In genomic region chr1:236063919-236064673, GRCh38 we compare ENCODE assay signal across 8 cellular contexts. TPM values are rescaled to one million over a fixed set of nuclear protein-coding genes. Genes with fewer than 3 reads are reported as not detected.
DNase-seq lines count a peak whose midpoint lies in the region; ATAC-seq and TF ChIP-seq lines count a peak whose summit lies in the region.

No MANE protein-coding gene starts in this region.

- TF ChIP-seq CTCF in AG04450 (IDR thresholded peaks at IDR 0.05; ENCODE audit: low read depth, low read length) = no peak
- no peak for TF ChIP-seq CTCF in coronary artery (IDR thresholded peaks at IDR 0.05)

- CTCF ChIA-PET in AG04450 (lab: Charles Lee) = interaction anchor here (1.0 to 1.5 kb wide), 3 partner anchors 11 to 92 kb away, joined by 3 to 8 read pairs (median 4); no protein-coding TSS in a partner anchor

- DNase-seq in AG04450 (ENCODE audit: low read depth, low spot score) (no peak), RPMI7951 (ENCODE audit: low read depth) (peak; percentile 76), coronary artery (ENCODE audit: low spot score) (peak; percentile 88), left kidney (ENCODE audit: low read depth, low spot score) (peak; percentile 85)
- DNase-seq in stimulated activated naive CD8-positive, alpha-beta T cell treated with anti-CD3 and anti-CD28 coated beads, Interleukin-15, Interleukin-2, amounts not matched to agents 100 U/mL and 50 U/mL, for 24 hours = peak; percentile 16

- ATAC-seq in stimulated activated naive CD8-positive, alpha-beta T cell treated with anti-CD3 and anti-CD28 coated beads, Interleukin-15, Interleukin-2, amounts not matched to agents 100 U/mL and 50 U/mL, for 24 hours = no peak
- ATAC-seq in HG02885 (IDR thresholded peaks at IDR 0.05; ENCODE audit: poor library complexity, unreplicated experiment) = no peak
- ATAC-seq in GM19455 (IDR thresholded peaks at IDR 0.05; ENCODE audit: unreplicated experiment) = no peak

- POLR2A ChIA-PET in AG04450 (lab: Yijun Ruan, JAX) = interaction anchor here (1.6 to 1.7 kb wide), 2 partner anchors 80 to 92 kb away, joined by 3 to 6 read pairs; no protein-coding TSS in a partner anchor

- H3K27ac ChIP-seq in AG04450 (ENCODE audit: low read depth, low read length) (peak overlapping the region; percentile 69), coronary artery (peak overlapping the region; percentile 90 to 100)

- no peaks in the 10 kb centered on the region for H3K9me3 ChIP-seq in AG04450 (ENCODE audit: control insufficient read depth, insufficient read depth, low read length)

- peak overlapping the region; percentile 67 for H3K4me3 ChIP-seq in AG04450 (ENCODE audit: low read depth, low read length)
- peak overlapping the region; percentile 75 for H3K4me3 ChIP-seq in coronary artery

- TF ChIP-seq POLR2A in GM19099 (IDR thresholded peaks at IDR 0.05; ENCODE audit: extremely low read depth, insufficient read length, low read depth) = peak; percentile 7

- H3K27me3 ChIP-seq in AG04450 (ENCODE audit: control insufficient read depth, insufficient read depth, low read length) = no peaks in the 10 kb centered on the region

RNA-seq across cellular contexts. Expression of gene NID1, which starts 0.8 kb away (rescaled TPM):
- polyA plus RNA-seq in AG04450 (2011; rRNA removed) = 129 and 137 TPM in 2 replicates
- polyA minus RNA-seq in AG04450 (2011; rRNA and poly(A)+ RNA removed) = 85.9 and 99.1 TPM in 2 replicates
- total RNA-seq in RPMI7951 (2014; rRNA removed; shearing (Covaris generic)) = 50.9 and 60.2 TPM in 2 replicates
